1 cellular context compared by ENCODE assay signal in the genomic region with DNA sequence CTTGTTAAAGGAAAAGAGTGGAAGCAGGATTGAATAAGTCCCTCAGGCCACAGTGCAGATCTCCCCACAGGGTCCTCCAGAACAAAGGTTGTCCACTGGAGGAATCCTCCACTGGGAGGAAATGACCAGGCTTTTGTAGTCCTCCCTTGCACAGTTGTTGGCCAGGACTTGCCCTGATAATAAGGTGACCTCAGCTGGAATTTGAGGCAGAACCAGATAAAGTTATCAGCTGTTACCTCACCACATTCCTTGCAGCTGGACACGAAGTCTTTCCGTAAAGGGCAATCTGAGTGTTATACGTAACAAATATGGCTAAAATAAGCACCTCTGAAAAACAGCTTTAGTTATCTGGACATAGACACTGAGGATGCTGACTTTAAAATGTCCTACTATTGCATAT.
TF ChIP-seq lines count a peak whose summit lies in the region.

No MANE protein-coding gene starts in this region.

TF ChIP-seq in IMR-90, 13 proteins besides CTCF, POLR2A, EP300 and RAD21:
- no peak for TF ChIP-seq USF2 (IDR thresholded peaks at IDR 0.05; ENCODE audit: low read depth, low read length)
- TF ChIP-seq RCOR1 (IDR thresholded peaks at IDR 0.05; ENCODE audit: insufficient replicate concordance, low read length) = no peak
- no peak for TF ChIP-seq CHD1 (IDR thresholded peaks at IDR 0.05; ENCODE audit: low read depth, low read length)
- TF ChIP-seq ELK1 (IDR thresholded peaks at IDR 0.05; ENCODE audit: borderline replicate concordance, low read depth, low read length) = no peak
- TF ChIP-seq BHLHE40 (IDR thresholded peaks at IDR 0.05; ENCODE audit: low read depth, low read length) = no peak
- TF ChIP-seq MXI1 (IDR thresholded peaks at IDR 0.05; ENCODE audit: borderline replicate concordance, low read depth, low read length) = no peak
- TF ChIP-seq CEBPB (IDR thresholded peaks at IDR 0.05; ENCODE audit: low read depth, low read length) = no peak
- TF ChIP-seq MAFK (IDR thresholded peaks at IDR 0.05; ENCODE audit: low read depth, low read length) = no peak
- TF ChIP-seq NFE2L2 (IDR thresholded peaks at IDR 0.05; ENCODE audit: low read depth, low read length) = no peak
- no peak for TF ChIP-seq RFX5 (IDR thresholded peaks at IDR 0.05; ENCODE audit: low read depth, low read length)
